In genomic region chr3:31974454-31974853, GRCh38 we compare ENCODE assay signal across 23 cellular contexts. TPM values are rescaled to one million over a fixed set of nuclear protein-coding genes. Genes with fewer than 3 reads are reported as not detected.
DNase-seq lines count a peak whose midpoint lies in the region; ATAC-seq, FAIRE-seq and TF ChIP-seq lines count a peak whose summit lies in the region.
"Had no signal": no experiment of that assay in that cellular context is flagged by ENCODE, and none has a peak within 500 bp of the region (broad histone marks: within the 10 kb centered on the region; RNA-seq: fewer than 3 reads in every experiment).

No MANE protein-coding gene starts in this region.

- H3K4me1 ChIP-seq in HepG2 (ENCODE audit: insufficient read depth, low read length) (peaks cover 100% of the 10 kb centered on the region), right lobe of liver (no peaks in the 10 kb centered on the region), left lung (peaks cover 0 to 6% of the 10 kb centered on the region in 2 donors)

- intact Hi-C loops in HepG2 (cut with micrococcal nuclease; ENCODE audit: unreplicated experiment) (loop anchor here (5.0 kb wide), 1 partner anchor 57 kb away; no protein-coding TSS in a partner anchor), right lobe of liver (cut with DNase I) (no loop called here), left lung (cut with DNase I) (no loop called here)

- TF ChIP-seq CTCF in HepG2 (CRISPR knock-in tag; IDR thresholded peaks at IDR 0.05), result no peak
- TF ChIP-seq CTCF in right lobe of liver (IDR thresholded peaks at IDR 0.05), result no peak
- TF ChIP-seq CTCF in brain microvascular endothelial cell (IDR thresholded peaks at IDR 0.05; ENCODE audit: low read depth, low read length, missing control alignments), result no peak
- no peak for TF ChIP-seq CTCF in left lung (IDR thresholded peaks at IDR 0.05)

- no peak overlapping the region; a peak in 1 of 6 replicates for H3K4me3 ChIP-seq in HepG2 (replicated peaks in 1 of 3; ENCODE audit: insufficient read depth in 1 of 3, low read depth in 2 of 3, low read length in 3 of 3)
- H3K4me3 ChIP-seq in right lobe of liver, result no peak overlapping the region
- H3K4me3 ChIP-seq in brain microvascular endothelial cell (ENCODE audit: low read depth, low read length), result no peak overlapping the region
- H3K4me3 ChIP-seq in left lung, result no peak overlapping the region
- H3K4me3 ChIP-seq: lower lobe of right lung had no signal

- peaks cover 92% of the 10 kb centered on the region for H3K79me2 ChIP-seq in HepG2 (ENCODE audit: insufficient read depth, low read length)

- DNase-seq in HepG2 (ENCODE audit: low spot score) (peak; percentile 81), right lobe of liver (no peak), brain microvascular endothelial cell (peak; percentile 62), left lung (no peak), NAMALWA (ENCODE audit: low spot score) (no peak), germinal center (ENCODE audit: low spot score) (no peak), HPDE6-E6E7 (ENCODE audit: extremely low spot score) (no peak), NCI-H146 (lab: John Stamatoyannopoulos, UW) (no peak)
- DNase-seq: activated CD8-positive, alpha-beta T cell treated with anti-CD3 and anti-CD28 coated beads for 36 hours; activated naive CD4-positive, alpha-beta T cell treated with anti-CD3 and anti-CD28 coated beads, Interleukin-2, amount 50 U/mL, for 16 hours; activated T-cell treated with anti-CD3 and anti-CD28 coated beads, Interleukin-2, amount 50 U/mL, for 24 hours; immature natural killer cell; lower lobe of right lung; MM.1S; natural killer cell; NCI-H2029; stimulated activated CD4-positive, alpha-beta T cell treated with anti-CD3 and anti-CD28 coated beads, Interleukin-12 subunit alpha, Interleukin-12 subunit beta, amount 100 ng/mL, for 4 hours; T-cell; WERI-Rb-1 had no signal

- H3K36me3 ChIP-seq in HepG2 (replicated peaks in 1 of 2; ENCODE audit: control insufficient read depth in 1 of 2, insufficient read depth in 2 of 2, low read length in 2 of 2) (0 out of 5 replicates have a peak, but pooled peaks cover 0 to 2% of the 10 kb centered on the region in 2 experiments), right lobe of liver (no peaks in the 10 kb centered on the region), brain microvascular endothelial cell (replicated peaks) (no peaks in the 10 kb centered on the region), left lung (no peaks in the 10 kb centered on the region)
- H3K36me3 ChIP-seq: lower lobe of right lung, WERI-Rb-1 had no signal

- peak; percentile 90 for FAIRE-seq in HepG2 (lab: Jason Lieb, UNC)
- FAIRE-seq: A204.1, GM12892 had no signal

- H3K27ac ChIP-seq in HepG2 (ENCODE audit: extremely low read length, insufficient read depth, low read length), result peak overlapping the region; percentile 29
- H3K27ac ChIP-seq in right lobe of liver, result no peak overlapping the region
- peak overlapping the region; percentile 29 for H3K27ac ChIP-seq in brain microvascular endothelial cell
- no peak overlapping the region for H3K27ac ChIP-seq in left lung
- H3K27ac ChIP-seq: C4-2B, lower lobe of right lung, WERI-Rb-1 had no signal

- peak overlapping the region; percentile 21 for H3K9ac ChIP-seq in HepG2 (ENCODE audit: insufficient read depth, low read depth, low read length)

- no peaks in the 10 kb centered on the region for H4K20me1 ChIP-seq in HepG2 (ENCODE audit: insufficient read depth, low read length)

- no peaks in the 10 kb centered on the region for H3K9me3 ChIP-seq in HepG2 (ENCODE audit: low read length)
- no peaks in the 10 kb centered on the region for H3K9me3 ChIP-seq in right lobe of liver
- H3K9me3 ChIP-seq in left lung, result no peaks in the 10 kb centered on the region
- H3K9me3 ChIP-seq: lower lobe of right lung had no signal

- no peak for TF ChIP-seq POLR2A in HepG2 (IDR thresholded peaks at IDR 0.05; ENCODE audit: insufficient read depth in 1 of 2, low read depth in 2 of 2, low read length in 2 of 2)
- TF ChIP-seq POLR2A in right lobe of liver (IDR thresholded peaks at IDR 0.05), result no peak

- WGBS in HepG2 (ENCODE audit: low lambda C conversion rate), result 3% methylated on average over 5 of the region's 5 CpGs
- 31% methylated on average over 5 of the region's 5 CpGs for WGBS in right lobe of liver (ENCODE audit: insufficient coverage, low coverage, low lambda C conversion rate, missing lambda C conversion rate)

- H2AFZ ChIP-seq in HepG2 (ENCODE audit: low read length), result no peak overlapping the region

- POLR2A ChIA-PET in HepG2 (lab: Yijun Ruan, JAX), result no interaction called here

- peak overlapping the region; percentile 37 for H3K4me2 ChIP-seq in HepG2 (ENCODE audit: low read depth, low read length)

- ATAC-seq in HepG2 (peak; percentile 86), right lobe of liver (no peak), left lung (peak; percentile 31)
- ATAC-seq: activated CD8-positive, alpha-beta T cell treated with anti-CD3 and anti-CD28 coated beads for 36 hours; natural killer cell; Right ventricle myocardium inferior; T-cell had no signal

- in situ Hi-C loops in HepG2 (cut with HindIII; ENCODE audit: extremely low pct_ligation_motif_present, low pct_unique_long_range_greater_than_20kb), result no loop called here
- in situ Hi-C loops in brain microvascular endothelial cell (cut with HindIII; ENCODE audit: low pct_ligation_motif_present, low sequenced_read_pairs), result no loop called here

- H3K27me3 ChIP-seq in HepG2 (ENCODE audit: control insufficient read depth in 1 of 2, insufficient read depth in 2 of 2, low read length in 2 of 2) (no peaks in the 10 kb centered on the region), right lobe of liver (no peaks in the 10 kb centered on the region), brain microvascular endothelial cell (replicated peaks) (no peaks in the 10 kb centered on the region), left lung (peaks cover 0 to 12% of the 10 kb centered on the region in 2 donors)

- TF ChIP-seq RAD21 in HepG2 (CRISPR knock-in tag; IDR thresholded peaks at IDR 0.05), result no peak

- TF ChIP-seq EP300 in HepG2 (IDR thresholded peaks at IDR 0.05; ENCODE audit: low read depth in 2 of 2, low read length in 2 of 2) (peak; percentile 53 to 60; a peak in 2 of 4 replicates), HepG2 (CRISPR knock-in tag; IDR thresholded peaks at IDR 0.05; ENCODE audit: borderline replicate concordance) (no peak)

- CTCF ChIA-PET in HepG2 (lab: Yijun Ruan, JAX; ENCODE audit: low intra/inter-chr PET ratio, low total read pairs), result no interaction called here

- no TSS peak for BruUV-seq in HepG2 (replicated peaks; lab: Mats Ljungman, UMichigan)

RNA-seq across cellular contexts. Expression of gene OSBPL10, which starts 6.6 kb away (rescaled TPM):
- total RNA-seq in HepG2 (2016; rRNA removed; fragmentation: Illumina TruSeq; extraction: Trizol), result 10.3 and 10.4 TPM in 2 replicates
- total RNA-seq in HepG2 (2016; cell fraction: cytosol; rRNA removed; fragmentation: Illumina TruSeq; extraction: Trizol; ENCODE audit: low read depth), result 15.7 and 16.3 TPM in 2 replicates
- total RNA-seq in HepG2 (2016; cell fraction: insoluble cytoplasmic fraction; rRNA removed; fragmentation: Illumina TruSeq; extraction: Trizol), result 9.3 and 10.1 TPM in 2 replicates
- total RNA-seq in HepG2 (2016; cell fraction: membrane; rRNA removed; fragmentation: Illumina TruSeq; extraction: Trizol), result 10.0 and 10.5 TPM in 2 replicates
- 13.6 and 13.9 TPM in 2 replicates for total RNA-seq in HepG2 (2016; cell fraction: nucleus; rRNA removed; fragmentation: Illumina TruSeq; extraction: Trizol)
- 19.5 and 28.6 TPM in 2 replicates for polyA plus RNA-seq in HepG2 (2011; rRNA removed)
- polyA plus RNA-seq in HepG2 (2011; cell fraction: cytosol; rRNA removed), result 15.3 and 24.4 TPM in 2 replicates
- polyA plus RNA-seq in HepG2 (2011; cell fraction: nucleus; rRNA removed), result 25.7 and 37.4 TPM in 2 replicates
- polyA plus RNA-seq in HepG2 (2012), result 15.1 and 15.2 TPM in 2 replicates
- 3.0 and 3.8 TPM in 2 replicates for polyA plus RNA-seq in HepG2 (2016; cell fraction: cytosol; fragmentation: Illumina TruSeq; extraction: Trizol; ENCODE audit: low read depth)
- polyA plus RNA-seq in HepG2 (2016; cell fraction: insoluble cytoplasmic fraction; fragmentation: Illumina TruSeq; extraction: Trizol; ENCODE audit: low read depth), result 9.7 and 12.3 TPM in 2 replicates
- polyA plus RNA-seq in HepG2 (2016; cell fraction: membrane; fragmentation: Illumina TruSeq; extraction: Trizol; ENCODE audit: low read depth), result 5.5 and 5.6 TPM in 2 replicates
- 8.8 and 10.8 TPM in 2 replicates for polyA plus RNA-seq in HepG2 (2016; cell fraction: nucleus; fragmentation: Illumina TruSeq; extraction: Trizol; ENCODE audit: insufficient read depth, low read depth)
- 52.4 and 58.7 TPM in 2 replicates for polyA minus RNA-seq in HepG2 (2011; rRNA and poly(A)+ RNA removed; ENCODE audit: low replicate concordance)
- 23.8 and 35.0 TPM in 2 replicates for polyA minus RNA-seq in HepG2 (2011; cell fraction: cytosol; rRNA and poly(A)+ RNA removed)
- 44.6 and 59.5 TPM in 2 replicates for polyA minus RNA-seq in HepG2 (2011; cell fraction: nucleus; rRNA and poly(A)+ RNA removed)
- 10 to 100 TPM in 1 of 6 experiments, 1 to 10 TPM in 5; 2.2 to 13.0 (median 3.7) TPM for total RNA-seq in right lobe of liver
- total RNA-seq in left lung, result 10 to 100 TPM; 26.6 to 27.2 TPM

RNA-seq across cellular contexts. Expression of gene ZNF860, which starts 7.1 kb away (rescaled TPM):
- total RNA-seq in HepG2 (2016; rRNA removed; fragmentation: Illumina TruSeq; extraction: Trizol), result 0.55 and 0.66 TPM in 2 replicates
- total RNA-seq in HepG2 (2016; cell fraction: cytosol; rRNA removed; fragmentation: Illumina TruSeq; extraction: Trizol; ENCODE audit: low read depth), result not detected in 2 replicates
- total RNA-seq in HepG2 (2016; cell fraction: insoluble cytoplasmic fraction; rRNA removed; fragmentation: Illumina TruSeq; extraction: Trizol), result 0.54 TPM in 2 replicates
- total RNA-seq in HepG2 (2016; cell fraction: membrane; rRNA removed; fragmentation: Illumina TruSeq; extraction: Trizol), result 0.28 and 0.53 TPM in 2 replicates
- total RNA-seq in HepG2 (2016; cell fraction: nucleus; rRNA removed; fragmentation: Illumina TruSeq; extraction: Trizol), result 0.63 and 1.2 TPM in 2 replicates
- polyA plus RNA-seq in HepG2 (2011; rRNA removed), result 0.51 and 0.73 TPM in 2 replicates
- 0.31 and 0.36 TPM in 2 replicates for polyA plus RNA-seq in HepG2 (2011; cell fraction: cytosol; rRNA removed)
- 0.37 and 0.59 TPM in 2 replicates for polyA plus RNA-seq in HepG2 (2011; cell fraction: nucleus; rRNA removed)
- polyA plus RNA-seq in HepG2 (2012), result 0.23 and 0.52 TPM in 2 replicates
- polyA plus RNA-seq in HepG2 (2016; cell fraction: cytosol; fragmentation: Illumina TruSeq; extraction: Trizol; ENCODE audit: low read depth), result not detected in 2 replicates
- polyA plus RNA-seq in HepG2 (2016; cell fraction: insoluble cytoplasmic fraction; fragmentation: Illumina TruSeq; extraction: Trizol; ENCODE audit: low read depth), result 0.76 and 0.84 TPM in 2 replicates
- 0.13 and 0.15 TPM in 2 replicates for polyA plus RNA-seq in HepG2 (2016; cell fraction: membrane; fragmentation: Illumina TruSeq; extraction: Trizol; ENCODE audit: low read depth)
- 0.71 and 1.2 TPM in 2 replicates for polyA plus RNA-seq in HepG2 (2016; cell fraction: nucleus; fragmentation: Illumina TruSeq; extraction: Trizol; ENCODE audit: insufficient read depth, low read depth)
- polyA minus RNA-seq in HepG2 (2011; rRNA and poly(A)+ RNA removed; ENCODE audit: low replicate concordance), result 2.4 and 7.7 TPM in 2 replicates
- polyA minus RNA-seq in HepG2 (2011; cell fraction: cytosol; rRNA and poly(A)+ RNA removed), result 0.53 TPM in 1 of 2 replicates, not detected in the other
- polyA minus RNA-seq in HepG2 (2011; cell fraction: nucleus; rRNA and poly(A)+ RNA removed), result 2.4 and 3.1 TPM in 2 replicates
- total RNA-seq in right lobe of liver, result under 1 TPM in 5 of 6 experiments, not detected in 1; 0.06 to 0.39 (median 0.13) TPM
- total RNA-seq in left lung, result 1 to 10 TPM; 1.9 to 2.3 TPM
- total RNA-seq: activated CD8-positive, alpha-beta T cell treated with anti-CD3 and anti-CD28 coated beads for 36 hours had no signal
- polyA plus RNA-seq: immature natural killer cell had no signal

Comparison
In these comparisons a context has a peak if more than half of its experiments do, and no peak if none do; other contexts are left out.
1. ATAC-seq: peak in HepG2 (single experiment) and left lung (single experiment); none in right lobe of liver (0 of 4).
2. DNase-seq: peak in HepG2 (single experiment) and brain microvascular endothelial cell (single experiment); none in right lobe of liver (0 of 3), left lung (0 of 2), NAMALWA (single experiment), germinal center (single experiment), HPDE6-E6E7 (single experiment) and NCI-H146 (single experiment).
3. H3K27ac ChIP-seq: peak in HepG2 (single experiment) and brain microvascular endothelial cell (single experiment); none in right lobe of liver (0 of 3) and left lung (0 of 2).